In genomic region chr2:113762377-113763118, GRCh38 we compare ENCODE assay signal across 10 cellular contexts. TPM values are rescaled to one million over a fixed set of nuclear protein-coding genes. Genes with fewer than 3 reads are reported as not detected.
DNase-seq lines count a peak whose midpoint lies in the region; ATAC-seq and TF ChIP-seq lines count a peak whose summit lies in the region.
"Had no signal": no experiment of that assay in that cellular context is flagged by ENCODE, and none has a peak within 500 bp of the region (broad histone marks: within the 10 kb centered on the region; RNA-seq: fewer than 3 reads in every experiment).

No MANE protein-coding gene starts in this region.

- TF ChIP-seq CTCF in neural crest cell (conservative IDR thresholded peaks at IDR 0.05) = no peak

- H3K4me3 Mint-ChIP-seq in neural crest cell = peak overlapping the region; percentile 29
- H3K4me3 Mint-ChIP-seq: CD14-positive monocyte had no signal

- H3K27me3 Mint-ChIP-seq in neural crest cell (ENCODE audit: low read depth) = no peaks in the 10 kb centered on the region

- no peak overlapping the region for H3K27ac Mint-ChIP-seq in neural crest cell (ENCODE audit: unreplicated experiment)

- ATAC-seq in HG03442 (IDR thresholded peaks at IDR 0.05; ENCODE audit: unreplicated experiment) = no peak

- peaks cover 5% of the 10 kb centered on the region for H3K9me3 Mint-ChIP-seq in neural crest cell

- H3K36me3 Mint-ChIP-seq in neural crest cell (ENCODE audit: low read depth) = peaks cover 3% of the 10 kb centered on the region

- no peaks in the 10 kb centered on the region for H3K9me3 ChIP-seq in MG63

- H3K36me3 ChIP-seq in MG63 = no peaks in the 10 kb centered on the region

- H3K4me3 ChIP-seq in MG63 = no peak overlapping the region

- H3K27me3 ChIP-seq in MG63 = no peaks in the 10 kb centered on the region

- DNase-seq in AG20443 (ENCODE audit: low spot score) (peak; percentile 64), MG63 (peak; percentile 41), dermis blood vessel endothelial cell (peak; percentile 56), neural crest cell (ENCODE audit: low read depth, low spot score) (no peak), midbrain (lab: John Stamatoyannopoulos, UW) (no peak), T-helper 2 cell (no peak)
- DNase-seq in stimulated activated CD4-positive, alpha-beta T cell treated with anti-CD3 and anti-CD28 coated beads, Interleukin-1b, Interleukin-23, amount 100 ng/mL, for 48 hours = no peak
- DNase-seq: activated CD4-positive, CD25-positive, alpha-beta regulatory T cell treated with anti-CD3 and anti-CD28 coated beads, Interleukin-2, amount 50 U/mL, for 72 hours had no signal

- H3K4me1 Mint-ChIP-seq in neural crest cell = no peaks in the 10 kb centered on the region

RNA-seq across cellular contexts. Expression of gene SLC35F5, which starts 6.1 kb away (rescaled TPM):
- 61.1 and 66.1 TPM in 2 replicates for total RNA-seq in MG63 (2014; rRNA removed; shearing (Covaris generic); ENCODE audit: low replicate concordance)
- total RNA-seq in dermis blood vessel endothelial cell (102 and 134 TPM in 2 replicates), neural crest cell (28.1 and 30.6 TPM in 2 replicates)

Comparison
In these comparisons a context has a peak if more than half of its experiments do, and no peak if none do; other contexts are left out.
1. DNase-seq: peak in AG20443 (single experiment), MG63 (single experiment) and dermis blood vessel endothelial cell (single experiment); none in neural crest cell (single experiment), stimulated activated CD4-positive, alpha-beta T cell treated with anti-CD3 and anti-CD28 coated beads, Interleukin-1b, Interleukin-23, amount 100 ng/mL, for 48 hours (single experiment), midbrain (single experiment) and T-helper 2 cell (0 of 5).